8 cellular contexts compared by ENCODE assay signal in the genomic region with DNA sequence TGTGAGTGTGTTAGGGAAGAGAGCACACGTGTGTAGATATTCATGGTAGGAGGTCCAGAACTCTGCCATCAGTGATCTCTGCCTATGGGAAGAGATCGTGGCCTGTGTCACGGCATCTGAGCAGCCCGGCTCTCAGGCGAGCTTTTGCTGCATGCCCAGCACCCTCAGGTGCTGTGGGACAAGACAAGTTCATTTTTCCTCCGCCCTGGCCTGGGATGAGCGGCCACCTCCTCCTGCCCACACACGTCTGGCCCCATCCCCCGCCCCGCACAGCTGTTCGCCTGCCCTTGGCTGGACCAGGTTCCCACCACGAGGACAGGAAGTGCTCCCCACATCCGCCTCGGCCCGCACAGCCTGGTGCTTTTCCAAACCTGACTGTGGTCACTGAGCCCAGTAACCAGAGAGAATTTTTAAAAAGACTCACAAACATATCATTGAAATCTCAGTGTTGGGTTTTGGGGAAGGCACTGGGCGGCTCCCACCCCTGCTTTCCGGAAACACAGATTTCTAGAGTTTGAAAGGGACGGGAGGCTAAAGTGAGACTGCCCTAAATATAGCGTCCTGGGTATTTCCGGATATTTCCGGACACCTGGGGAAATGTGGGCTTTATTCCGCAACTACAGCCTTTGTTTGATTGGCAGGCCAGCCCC. TPM values are rescaled to one million over a fixed set of nuclear protein-coding genes. Genes with fewer than 3 reads are reported as not detected.
DNase-seq lines count a peak whose midpoint lies in the region; ATAC-seq and TF ChIP-seq lines count a peak whose summit lies in the region.

No MANE protein-coding gene starts in this region.

- H3K36me3 ChIP-seq in transverse colon (no peaks in the 10 kb centered on the region), hepatocyte (replicated peaks; ENCODE audit: insufficient read depth, low read depth) (no peaks in the 10 kb centered on the region)

- no peak for TF ChIP-seq EP300 in transverse colon (IDR thresholded peaks at IDR 0.05; ENCODE audit: low read depth)

- peak overlapping the region in 3 of 4 donors; percentile 28 to 67 (median 38) for H3K27ac ChIP-seq in transverse colon
- H3K27ac ChIP-seq in hepatocyte, result no peak overlapping the region

- peaks cover 4% of the 10 kb centered on the region for H3K27me3 Mint-ChIP-seq in endothelial cell (ENCODE audit: unreplicated experiment)

- H3K27ac Mint-ChIP-seq in endothelial cell (ENCODE audit: unreplicated experiment), result peak overlapping the region; percentile 36

- H3K4me2 ChIP-seq in hepatocyte, result no peak overlapping the region

- in situ Hi-C loops in KBM-7 (cut with MboI; ENCODE audit: low pct_unique_long_range_greater_than_20kb, low sequenced_read_pairs) (no loop called here), transverse colon (cut with MboI; ENCODE audit: low pct_ligation_motif_present in 1 of 4, low pct_unique_long_range_greater_than_20kb in 1 of 4, low sequenced_read_pairs in 3 of 4) (no loop called here)

- TF ChIP-seq POLR2A in transverse colon (IDR thresholded peaks at IDR 0.05), result no peak

- H3K9me2 ChIP-seq in hepatocyte (replicated peaks; ENCODE audit: insufficient read depth), result no peaks in the 10 kb centered on the region

- no peaks in the 10 kb centered on the region for H3K36me3 Mint-ChIP-seq in endothelial cell (ENCODE audit: low read depth, unreplicated experiment)

- peak; percentile 69 for ATAC-seq in GM19395 (IDR thresholded peaks at IDR 0.05; ENCODE audit: unreplicated experiment)
- no peak for ATAC-seq in HG03469 (IDR thresholded peaks at IDR 0.05; ENCODE audit: unreplicated experiment)

- H3K79me2 ChIP-seq in hepatocyte, result no peaks in the 10 kb centered on the region

- H3K9me3 Mint-ChIP-seq in endothelial cell (ENCODE audit: unreplicated experiment), result no peaks in the 10 kb centered on the region

- intact Hi-C loops in transverse colon (cut with DNase I; ENCODE audit: low total_unique reads), result no loop called here

- H3K4me1 ChIP-seq in transverse colon (peaks cover 0 to under 1% (median under 1%) of the 10 kb centered on the region in 4 donors), hepatocyte (ENCODE audit: insufficient read depth) (no peaks in the 10 kb centered on the region)

- peak; percentile 29 for DNase-seq in CD1c-positive myeloid dendritic cell (ENCODE audit: extremely low spot score)
- peak; percentile 49 for DNase-seq in KBM-7
- DNase-seq in endothelial cell (ENCODE audit: low spot score), result no peak
- DNase-seq in transverse colon, result peak; percentile 71
- DNase-seq in hippocampal formation (lab: John Stamatoyannopoulos, UW), result no peak
- no peak for DNase-seq in hepatocyte (ENCODE audit: low spot score)

- H3K4me3 ChIP-seq in transverse colon (no peak overlapping the region), hepatocyte (no peak overlapping the region)

- H3K27me3 ChIP-seq in transverse colon (peaks cover under 1% of the 10 kb centered on the region), hepatocyte (no peaks in the 10 kb centered on the region)

- H4K20me1 ChIP-seq in hepatocyte (ENCODE audit: insufficient read depth, poor library complexity, severe bottlenecking), result no peaks in the 10 kb centered on the region

- WGBS in transverse colon (ENCODE audit: low coverage in 1 of 2), 2 donors, result 55 to 79% methylated on average over 7 to 17 of the region's 22 CpGs
- 87% methylated on average over 22 of the region's 22 CpGs for WGBS in hepatocyte (ENCODE audit: low lambda C conversion rate, missing lambda C conversion rate)

- no peaks in the 10 kb centered on the region for H3K9me3 ChIP-seq in transverse colon
- H3K9me3 ChIP-seq in hepatocyte (ENCODE audit: low read depth), result no peaks in the 10 kb centered on the region

- no peak overlapping the region for H2AFZ ChIP-seq in hepatocyte

- H3K4me1 Mint-ChIP-seq in endothelial cell (ENCODE audit: unreplicated experiment), result peaks cover 26% of the 10 kb centered on the region

- TF ChIP-seq CTCF in endothelial cell (IDR thresholded peaks at IDR 0.05; ENCODE audit: unreplicated experiment) (no peak), transverse colon (IDR thresholded peaks at IDR 0.05) (no peak), hepatocyte (IDR thresholded peaks at IDR 0.05; ENCODE audit: poor library complexity) (no peak)

- no peak overlapping the region for H3K4me3 Mint-ChIP-seq in endothelial cell (ENCODE audit: unreplicated experiment)

RNA-seq across cellular contexts. Expression of gene BMP8A, which starts 18.0 kb away (rescaled TPM):
- not detected for total RNA-seq in endothelial cell (ENCODE audit: unreplicated experiment)
- total RNA-seq in transverse colon, result 10 to 100 TPM in 2 of 4 donors, not detected in 2; 11.0 to 12.3 TPM
- total RNA-seq in hepatocyte, result 1.4 and 2.8 TPM in 2 replicates
- polyA plus RNA-seq in hepatocyte, result 0.91 and 1.2 TPM in 2 replicates

Comparison
In these comparisons a context has a peak if more than half of its experiments do, and no peak if none do; other contexts are left out.
1. DNase-seq: peak in CD1c-positive myeloid dendritic cell (single experiment), KBM-7 (single experiment) and transverse colon (single experiment); none in endothelial cell (single experiment), hippocampal formation (0 of 2) and hepatocyte (single experiment).